1 cellular context compared by ENCODE assay signal in the genomic region with DNA sequence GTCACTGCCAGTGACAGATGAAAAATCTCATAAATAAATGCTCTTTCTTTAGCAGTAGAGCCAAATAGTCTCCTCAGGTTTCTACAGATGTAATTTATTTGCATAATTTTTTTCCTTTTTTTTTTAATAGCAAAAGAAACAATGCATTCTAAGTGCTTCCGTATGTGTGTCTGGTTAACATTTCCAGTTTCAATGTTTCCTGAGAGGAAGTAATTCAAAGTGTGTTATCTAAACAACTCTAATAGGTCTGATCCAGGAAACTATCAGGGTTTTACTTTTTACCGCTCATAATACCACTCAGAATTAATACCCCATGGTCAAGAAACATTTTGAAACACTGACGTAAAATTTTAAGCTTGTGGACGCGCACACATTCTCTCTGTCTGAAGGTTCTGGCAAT.
TF ChIP-seq lines count a peak whose summit lies in the region.

No MANE protein-coding gene starts in this region.

TF ChIP-seq in endothelial cell of umbilical vein, 7 proteins besides CTCF, POLR2A, EP300 and RAD21 (continued from another document):
- no peak for TF ChIP-seq MYC (IDR thresholded peaks at IDR 0.05; ENCODE audit: low read depth, low read length)
